Comparison of ENCODE assay signal across 18 cellular contexts in the genomic region with DNA sequence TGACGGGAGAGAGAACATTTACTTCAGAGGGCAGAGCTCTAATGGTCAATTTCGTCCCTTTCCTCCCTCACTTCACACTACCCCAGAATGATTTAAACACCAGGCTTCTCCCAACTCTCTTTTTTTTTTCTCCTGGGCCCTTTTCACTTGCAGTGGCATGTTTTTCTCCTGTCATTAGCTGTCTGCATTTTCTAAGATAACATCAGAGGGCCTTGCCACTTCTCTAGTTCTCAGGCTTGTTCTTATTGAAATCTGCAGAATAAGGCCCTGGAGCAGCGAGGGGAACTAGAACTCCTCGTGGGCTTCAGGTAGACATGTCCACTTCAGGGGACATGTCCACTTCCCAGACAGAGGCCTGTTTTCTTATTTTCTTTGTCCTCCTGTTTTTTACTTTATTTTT.
"Had no signal": no experiment of that assay in that cellular context is flagged by ENCODE, and none has a peak within 500 bp of the region (broad histone marks: within the 10 kb centered on the region; RNA-seq: fewer than 3 reads in every experiment).

No MANE protein-coding gene starts in this region.

- H3K9me3 ChIP-seq: esophagus squamous epithelium, lower lobe of right lung, psoas muscle, tibial artery, uterus had no signal

- H3K4me1 Mint-ChIP-seq: activated CD4-positive, alpha-beta T cell treated with anti-CD3 and anti-CD28 coated beads for 36 hours; activated naive CD4-positive, alpha-beta T cell treated with anti-CD3 and anti-CD28 coated beads, Interleukin-2, amount 50 U/mL, for 24 hours had no signal

- H3K4me3 Mint-ChIP-seq: activated CD4-positive, alpha-beta T cell treated with anti-CD3 and anti-CD28 coated beads for 36 hours; activated naive CD4-positive, alpha-beta T cell treated with anti-CD3 and anti-CD28 coated beads, Interleukin-2, amount 50 U/mL, for 24 hours; dendritic cell treated with granulocyte-macrophage colony-stimulating factor and Interleukin-4, amounts not matched to agents 40 ng/mL and 50 ng/mL, for 4 days; neural crest cell; WTC11 had no signal

- H3K27ac Mint-ChIP-seq: activated CD4-positive, alpha-beta T cell treated with anti-CD3 and anti-CD28 coated beads for 36 hours; activated naive CD4-positive, alpha-beta T cell treated with anti-CD3 and anti-CD28 coated beads, Interleukin-2, amount 50 U/mL, for 24 hours; dendritic cell treated with granulocyte-macrophage colony-stimulating factor and Interleukin-4, amounts not matched to agents 40 ng/mL and 50 ng/mL, for 4 days; WTC11 had no signal

- H3K4me1 ChIP-seq: uterus had no signal

- DNase-seq: activated CD4-positive, alpha-beta T cell treated with anti-CD3 and anti-CD28 coated beads for 36 hours; activated CD4-positive, alpha-beta T cell treated with anti-CD3 and anti-CD28 coated beads, Interleukin-2, amount 50 U/mL, for 48 hours; activated gamma-delta T cell; effector memory CD4-positive, alpha-beta T cell; esophagus squamous epithelium; left colon; lower lobe of right lung; psoas muscle; right cardiac atrium; stimulated activated naive CD8-positive, alpha-beta T cell treated with anti-CD3 and anti-CD28 coated beads, Interleukin-15, Interleukin-2, amounts not matched to agents 100 U/mL and 50 U/mL, for 24 hours; substantia nigra; T-helper 2 cell; tibial artery; uterus had no signal

- H3K27ac ChIP-seq: esophagus squamous epithelium, lower lobe of right lung, psoas muscle, tibial artery, uterus had no signal

- H3K4me3 ChIP-seq: esophagus squamous epithelium, lower lobe of right lung, psoas muscle, tibial artery, uterus had no signal

- H3K9me3 Mint-ChIP-seq: activated naive CD4-positive, alpha-beta T cell treated with anti-CD3 and anti-CD28 coated beads, Interleukin-2, amount 50 U/mL, for 24 hours; dendritic cell treated with granulocyte-macrophage colony-stimulating factor and Interleukin-4, amounts not matched to agents 40 ng/mL and 50 ng/mL, for 4 days; WTC11 had no signal

- ATAC-seq: activated CD4-positive, alpha-beta T cell treated with anti-CD3 and anti-CD28 coated beads for 36 hours; left colon; lower lobe of right lung; psoas muscle; right cardiac atrium; stimulated activated naive CD8-positive, alpha-beta T cell treated with anti-CD3 and anti-CD28 coated beads, Interleukin-15, Interleukin-2, amounts not matched to agents 100 U/mL and 50 U/mL, for 24 hours; WTC11 had no signal

- H3K36me3 ChIP-seq: esophagus squamous epithelium, lower lobe of right lung, tibial artery, uterus had no signal

- H3K27me3 ChIP-seq: esophagus squamous epithelium, tibial artery, uterus had no signal

- H3K36me3 Mint-ChIP-seq: activated naive CD4-positive, alpha-beta T cell treated with anti-CD3 and anti-CD28 coated beads, Interleukin-2, amount 50 U/mL, for 24 hours; WTC11 had no signal

- H3K27me3 Mint-ChIP-seq: activated CD4-positive, alpha-beta T cell treated with anti-CD3 and anti-CD28 coated beads for 36 hours; activated naive CD4-positive, alpha-beta T cell treated with anti-CD3 and anti-CD28 coated beads, Interleukin-2, amount 50 U/mL, for 24 hours; dendritic cell treated with granulocyte-macrophage colony-stimulating factor and Interleukin-4, amounts not matched to agents 40 ng/mL and 50 ng/mL, for 4 days had no signal
